In genomic region chr9:135746565-135746964, GRCh38 we compare ENCODE assay signal across 2 cellular contexts.
TF ChIP-seq lines count a peak whose summit lies in the region.

No MANE protein-coding gene starts in this region.

TF ChIP-seq in HCT116, 20 proteins besides CTCF, POLR2A, EP300 and RAD21:
- TF ChIP-seq EZH2 (IDR thresholded peaks at IDR 0.05): no peak
- TF ChIP-seq ELF1 (IDR thresholded peaks at IDR 0.05; ENCODE audit: borderline replicate concordance, low read depth): no peak
- TF ChIP-seq, protein P1, sequence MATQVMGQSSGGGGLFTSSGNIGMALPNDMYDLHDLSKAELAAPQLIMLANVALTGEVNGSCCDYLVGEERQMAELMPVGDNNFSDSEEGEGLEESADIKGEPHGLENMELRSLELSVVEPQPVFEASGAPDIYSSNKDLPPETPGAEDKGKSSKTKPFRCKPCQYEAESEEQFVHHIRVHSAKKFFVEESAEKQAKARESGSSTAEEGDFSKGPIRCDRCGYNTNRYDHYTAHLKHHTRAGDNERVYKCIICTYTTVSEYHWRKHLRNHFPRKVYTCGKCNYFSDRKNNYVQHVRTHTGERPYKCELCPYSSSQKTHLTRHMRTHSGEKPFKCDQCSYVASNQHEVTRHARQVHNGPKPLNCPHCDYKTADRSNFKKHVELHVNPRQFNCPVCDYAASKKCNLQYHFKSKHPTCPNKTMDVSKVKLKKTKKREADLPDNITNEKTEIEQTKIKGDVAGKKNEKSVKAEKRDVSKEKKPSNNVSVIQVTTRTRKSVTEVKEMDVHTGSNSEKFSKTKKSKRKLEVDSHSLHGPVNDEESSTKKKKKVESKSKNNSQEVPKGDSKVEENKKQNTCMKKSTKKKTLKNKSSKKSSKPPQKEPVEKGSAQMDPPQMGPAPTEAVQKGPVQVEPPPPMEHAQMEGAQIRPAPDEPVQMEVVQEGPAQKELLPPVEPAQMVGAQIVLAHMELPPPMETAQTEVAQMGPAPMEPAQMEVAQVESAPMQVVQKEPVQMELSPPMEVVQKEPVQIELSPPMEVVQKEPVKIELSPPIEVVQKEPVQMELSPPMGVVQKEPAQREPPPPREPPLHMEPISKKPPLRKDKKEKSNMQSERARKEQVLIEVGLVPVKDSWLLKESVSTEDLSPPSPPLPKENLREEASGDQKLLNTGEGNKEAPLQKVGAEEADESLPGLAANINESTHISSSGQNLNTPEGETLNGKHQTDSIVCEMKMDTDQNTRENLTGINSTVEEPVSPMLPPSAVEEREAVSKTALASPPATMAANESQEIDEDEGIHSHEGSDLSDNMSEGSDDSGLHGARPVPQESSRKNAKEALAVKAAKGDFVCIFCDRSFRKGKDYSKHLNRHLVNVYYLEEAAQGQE (IDR thresholded peaks at IDR 0.05; ENCODE audit: low read depth): no peak
- no peak for TF ChIP-seq SP1 (IDR thresholded peaks at IDR 0.05; ENCODE audit: low read depth)

TF ChIP-seq in H1, 55 proteins besides CTCF, POLR2A, EP300 and RAD21:
- no peak for TF ChIP-seq SIN3A (conservative IDR thresholded peaks at IDR 0.05 in 1 of 2, IDR thresholded peaks at IDR 0.05 in 1 of 2; ENCODE audit: low read depth in 1 of 2, low read length in 2 of 2)
- TF ChIP-seq ASH2L (IDR thresholded peaks at IDR 0.05; ENCODE audit: low read length): no peak
